In genomic region chrX:68588653-68589371, GRCh38 we compare ENCODE assay signal across 30 cellular contexts. TPM values are rescaled to one million over a fixed set of nuclear protein-coding genes. Genes with fewer than 3 reads are reported as not detected.
DNase-seq lines count a peak whose midpoint lies in the region; ATAC-seq, FAIRE-seq and TF ChIP-seq lines count a peak whose summit lies in the region.
"Had no signal": no experiment of that assay in that cellular context is flagged by ENCODE, and none has a peak within 500 bp of the region (broad histone marks: within the 10 kb centered on the region; RNA-seq: fewer than 3 reads in every experiment).

No MANE protein-coding gene starts in this region.

- H3K23ac ChIP-seq in trophoblast cell (ENCODE audit: low read length), result no peak overlapping the region

- no peak overlapping the region for H3K18ac ChIP-seq in trophoblast cell (ENCODE audit: low read length)

- H3K27ac ChIP-seq in astrocyte (ENCODE audit: low read depth, low read length), result no peak overlapping the region
- H3K27ac ChIP-seq in trophoblast cell (ENCODE audit: low read depth, low read length), result peak overlapping the region; percentile 53
- H3K27ac ChIP-seq: body of pancreas, esophagus squamous epithelium, gastrocnemius medialis, sigmoid colon, tibial artery had no signal

- H3K27me3 Mint-ChIP-seq in HFFc6 (ENCODE audit: insufficient read depth) (peaks cover 1% of the 10 kb centered on the region; the same call in 1 of the 2 replicates), astrocyte (ENCODE audit: low read depth, unreplicated experiment) (no peaks in the 10 kb centered on the region)
- H3K27me3 Mint-ChIP-seq: CD4-positive, alpha-beta T cell; stimulated activated naive CD8-positive, alpha-beta T cell treated with anti-CD3 and anti-CD28 coated beads, Interleukin-15, Interleukin-2, amounts not matched to agents 100 ng/mL and 50 ng/mL, for 24 hours had no signal

- H3K4me1 ChIP-seq in astrocyte (ENCODE audit: insufficient read depth, low read length), result no peaks in the 10 kb centered on the region
- peaks cover 6 to 9% of the 10 kb centered on the region in 2 experiments for H3K4me1 ChIP-seq in trophoblast cell (ENCODE audit: control insufficient read depth in 1 of 2, insufficient read depth in 2 of 2, low read length in 2 of 2)
- H3K4me1 ChIP-seq: body of pancreas, esophagus squamous epithelium, gastrocnemius medialis, sigmoid colon, tibial artery had no signal

- H3K9me3 ChIP-seq in astrocyte (ENCODE audit: insufficient read depth, low read depth, low read length), result no peaks in the 10 kb centered on the region
- no peaks in the 10 kb centered on the region for H3K9me3 ChIP-seq in trophoblast cell (ENCODE audit: insufficient read depth, low read depth, low read length)
- H3K9me3 ChIP-seq: body of pancreas, esophagus squamous epithelium, gastrocnemius medialis, sigmoid colon, tibial artery had no signal

- peak overlapping the region; percentile 36 for H4K12ac ChIP-seq in trophoblast cell (ENCODE audit: low read depth, low read length)

- peaks cover 4% of the 10 kb centered on the region for H3K79me1 ChIP-seq in trophoblast cell (ENCODE audit: low read length)

- H3K4me1 Mint-ChIP-seq in HFFc6 (ENCODE audit: low read depth), result peaks cover 15% of the 10 kb centered on the region; the same call in 1 of the 2 replicates
- H3K4me1 Mint-ChIP-seq in astrocyte (ENCODE audit: low read depth, unreplicated experiment), result no peaks in the 10 kb centered on the region
- H3K4me1 Mint-ChIP-seq: neural crest cell had no signal

- H2AFZ ChIP-seq in astrocyte (ENCODE audit: low read depth, low read length) (no peak overlapping the region), trophoblast cell (ENCODE audit: insufficient read depth, low read length, poor library complexity) (no peak overlapping the region)

- H3K36me3 Mint-ChIP-seq in HFFc6 (ENCODE audit: low read depth), result no peaks in the 10 kb centered on the region
- H3K36me3 Mint-ChIP-seq in astrocyte (ENCODE audit: low read depth, unreplicated experiment), result no peaks in the 10 kb centered on the region

- FAIRE-seq in astrocyte (lab: Jason Lieb, UNC), result peak; percentile 72
- FAIRE-seq: GM18507, islet of Langerhans, TTC549 had no signal

- H2BK12ac ChIP-seq in trophoblast cell (ENCODE audit: low read length), result peak overlapping the region; percentile 49

- H3K79me2 ChIP-seq in astrocyte (ENCODE audit: insufficient read depth, low read length) (no peaks in the 10 kb centered on the region), trophoblast cell (ENCODE audit: control insufficient read depth, insufficient read depth, low read length, poor library complexity) (no peaks in the 10 kb centered on the region)

- H3K14ac ChIP-seq in trophoblast cell (ENCODE audit: low read length), result no peak overlapping the region

- ATAC-seq in HG03342 (IDR thresholded peaks at IDR 0.05; ENCODE audit: unreplicated experiment), result no peak
- ATAC-seq: body of pancreas, gastrocnemius medialis had no signal

- TF ChIP-seq CTCF in HFFc6 (IDR thresholded peaks at IDR 0.05) (no peak), astrocyte (IDR thresholded peaks at IDR 0.05; ENCODE audit: insufficient read depth, low read depth, low read length) (no peak)

- H4K20me1 ChIP-seq in astrocyte (ENCODE audit: insufficient read depth, low read length), result no peaks in the 10 kb centered on the region

- H3K27me3 ChIP-seq in astrocyte (ENCODE audit: insufficient read depth, low read length), result no peaks in the 10 kb centered on the region
- no peaks in the 10 kb centered on the region for H3K27me3 ChIP-seq in trophoblast cell (ENCODE audit: insufficient read depth, low read length)
- H3K27me3 ChIP-seq: body of pancreas, gastrocnemius medialis, sigmoid colon, tibial artery had no signal

- H3K4me3 Mint-ChIP-seq in HFFc6, result no peak overlapping the region
- no peak overlapping the region for H3K4me3 Mint-ChIP-seq in astrocyte (ENCODE audit: unreplicated experiment)
- H3K4me3 Mint-ChIP-seq: activated T-cell treated with anti-CD3 and anti-CD28 coated beads, Interleukin-2, amount 50 U/mL, for 24 hours; CD4-positive, alpha-beta T cell; neural crest cell; stimulated activated naive CD8-positive, alpha-beta T cell treated with anti-CD3 and anti-CD28 coated beads, Interleukin-15, Interleukin-2, amounts not matched to agents 100 ng/mL and 50 ng/mL, for 24 hours had no signal

- H2AK5ac ChIP-seq in trophoblast cell (ENCODE audit: low read length), result peak overlapping the region; percentile 40

- no peaks in the 10 kb centered on the region; the same call in 1 of the 2 replicates for H3K9me3 Mint-ChIP-seq in HFFc6
- peaks cover 4% of the 10 kb centered on the region for H3K9me3 Mint-ChIP-seq in astrocyte (ENCODE audit: unreplicated experiment)

- H2BK5ac ChIP-seq in trophoblast cell (ENCODE audit: low read depth, low read length, poor library complexity), result no peak overlapping the region

- no peak overlapping the region for H3K9ac ChIP-seq in astrocyte (ENCODE audit: low read length)
- H3K9ac ChIP-seq in trophoblast cell (ENCODE audit: low read length), result no peak overlapping the region

- no peak overlapping the region for H2BK120ac ChIP-seq in trophoblast cell (ENCODE audit: insufficient read depth, low read length, poor library complexity)

- no CpG with 5 or more reads among the region's 6 CpGs for WGBS in trophoblast cell (ENCODE audit: extremely low coverage, insufficient coverage, insufficient read length)

- H3K4me3 ChIP-seq in astrocyte (ENCODE audit: insufficient read depth, low read depth, low read length) (no peak overlapping the region), trophoblast cell (ENCODE audit: low read depth, low read length) (no peak overlapping the region)
- H3K4me3 ChIP-seq: body of pancreas, esophagus squamous epithelium, gastrocnemius medialis, lung, sigmoid colon, tibial artery had no signal

- no peak overlapping the region for H3K4me2 ChIP-seq in astrocyte (ENCODE audit: low read length)
- H3K4me2 ChIP-seq in trophoblast cell (ENCODE audit: low read length), result no peak overlapping the region

- no peak overlapping the region for H3K4ac ChIP-seq in trophoblast cell (ENCODE audit: low read depth, low read length)

- peak overlapping the region; percentile 82 for H4K91ac ChIP-seq in trophoblast cell (ENCODE audit: low read depth, low read length)

- peak; percentile 25 for DNase-seq in HFFc6
- peak; percentile 85 for DNase-seq in RPMI7951 (ENCODE audit: low read depth)
- no peak for DNase-seq in astrocyte (ENCODE audit: low read depth)
- peak; percentile 46 to 53 for DNase-seq in trophoblast cell
- no peak for DNase-seq in effector CD8-positive, alpha-beta T cell (lab: John Stamatoyannopoulos, UW)
- DNase-seq in A172 (ENCODE audit: low spot score), result no peak
- DNase-seq: activated CD4-positive, alpha-beta T cell treated with anti-CD3 and anti-CD28 coated beads for 4 hours; activated gamma-delta T cell treated with Interleukin-2 at 50 U/mL for 16 hours; activated T-cell treated with anti-CD3 and anti-CD28 coated beads, Interleukin-2, amount 50 U/mL, for 24 hours; body of pancreas; CD4-positive, alpha-beta T cell; effector memory CD4-positive, alpha-beta T cell; esophagus squamous epithelium; gastrocnemius medialis; GF-D8; GOT3; hypothalamus; NCI-H187; NCI-H69; posterior cingulate gyrus; SHP77 treated with DMSO at 0.1 percent for 48 hours; sigmoid colon; tibial artery had no signal

- no peak overlapping the region for H4K8ac ChIP-seq in trophoblast cell (ENCODE audit: low read depth, low read length)

- peak overlapping the region; percentile 84 for H3K27ac Mint-ChIP-seq in HFFc6
- no peak overlapping the region for H3K27ac Mint-ChIP-seq in astrocyte (ENCODE audit: unreplicated experiment)
- H3K27ac Mint-ChIP-seq: activated T-cell treated with anti-CD3 and anti-CD28 coated beads, Interleukin-2, amount 50 U/mL, for 24 hours; CD4-positive, alpha-beta T cell; stimulated activated naive CD8-positive, alpha-beta T cell treated with anti-CD3 and anti-CD28 coated beads, Interleukin-15, Interleukin-2, amounts not matched to agents 100 ng/mL and 50 ng/mL, for 24 hours had no signal

- H3K36me3 ChIP-seq in astrocyte (ENCODE audit: insufficient read depth, low read length), result no peaks in the 10 kb centered on the region
- H3K36me3 ChIP-seq in trophoblast cell (ENCODE audit: control insufficient read depth in 1 of 2, insufficient read depth in 2 of 2, low read length in 2 of 2), result peaks cover 0 to 3% of the 10 kb centered on the region in 2 experiments
- H3K36me3 ChIP-seq: esophagus squamous epithelium, gastrocnemius medialis, sigmoid colon, tibial artery had no signal

RNA-seq across cellular contexts. Expression of gene STARD8, which starts 58.7 kb away (rescaled TPM):
- total RNA-seq in HFFc6 (2021; fragmentation: NEBNext Ultra II Directional; extraction: Animal tissue kit (Norgen Biotek cat#: 25700)), result 1 to 10 TPM; 1.9 to 3.6 (median 3.0) TPM
- total RNA-seq in RPMI7951 (2014; rRNA removed; shearing (Covaris generic)), result 10.2 and 11.6 TPM in 2 replicates
- 1.0 and 1.3 TPM in 2 replicates for total RNA-seq in astrocyte
- polyA plus RNA-seq in trophoblast cell (2013), result 2.8 and 2.9 TPM in 2 replicates
- total RNA-seq in A172 (2014; rRNA removed; shearing (Covaris generic)), result 4.6 and 4.9 TPM in 2 replicates

Comparison
In these comparisons a context has a peak if more than half of its experiments do, and no peak if none do; other contexts are left out.
1. DNase-seq: peak in HFFc6 (single experiment), RPMI7951 (single experiment) and trophoblast cell (2 of 2); none in astrocyte (single experiment), effector CD8-positive, alpha-beta T cell (single experiment) and A172 (single experiment).